ENCODE assay signal across 17 cellular contexts in genomic region chr3:158430968-158431367, GRCh38.
"Had no signal": no experiment of that assay in that cellular context is flagged by ENCODE, and none has a peak within 500 bp of the region (broad histone marks: within the 10 kb centered on the region; RNA-seq: fewer than 3 reads in every experiment).

No MANE protein-coding gene starts in this region.

- ATAC-seq: activated CD8-positive, alpha-beta T cell treated with anti-CD3 and anti-CD28 coated beads, Interleukin-2, amount 10 ng/mL, durations not matched to agents 7 days and 5 days; activated T-cell treated with anti-CD3 and anti-CD28 coated beads, Interleukin-2, amount 50 U/mL, for 72 hours; natural killer cell treated with Interleukin-12 subunit alpha and Interleukin-12 subunit beta and Interleukin-15 and Interleukin-18, amount 100 ng/mL, for 72 hours; right cardiac atrium; stimulated activated naive CD8-positive, alpha-beta T cell treated with anti-CD3 and anti-CD28 coated beads, Interleukin-15, Interleukin-2, amounts not matched to agents 100 U/mL and 50 U/mL, for 24 hours had no signal

- H3K4me1 ChIP-seq: esophagus muscularis mucosa, transverse colon, vagina had no signal

- H3K4me3 ChIP-seq: esophagus muscularis mucosa, transverse colon, vagina had no signal

- H3K27me3 ChIP-seq: esophagus muscularis mucosa, transverse colon, vagina had no signal

- DNase-seq: activated CD4-positive, alpha-beta T cell treated with anti-CD3 and anti-CD28 coated beads, Interleukin-2, amount 10 ng/mL, durations not matched to agents 24 days and 14 days; activated CD4-positive, CD25-positive, alpha-beta regulatory T cell; activated CD8-positive, alpha-beta memory T cell treated with anti-CD3 and anti-CD28 coated beads, Interleukin-2, amount 50 U/mL, for 48 hours; activated CD8-positive, alpha-beta T cell treated with anti-CD3 and anti-CD28 coated beads, Interleukin-2, amount 10 ng/mL, durations not matched to agents 7 days and 5 days; activated naive CD8-positive, alpha-beta T cell treated with anti-CD3 and anti-CD28 coated beads, Interleukin-2, amount 10 ng/mL, durations not matched to agents 7 days and 5 days; activated T-cell treated with anti-CD3 and anti-CD28 coated beads, Interleukin-2, amount 50 U/mL, for 72 hours; glutamatergic neuron; hypothalamus; right cardiac atrium; small intestine; stimulated activated CD4-positive, alpha-beta T cell treated with anti-CD3 and anti-CD28 coated beads, Interleukin-4, amount 100 ng/mL, for 4 hours; stimulated activated CD8-positive, alpha-beta memory T cell treated with anti-CD3 and anti-CD28 coated beads, Interleukin-4, amount 100 ng/mL, for 48 hours; stimulated activated naive CD8-positive, alpha-beta T cell treated with anti-CD3 and anti-CD28 coated beads, Interleukin-15, Interleukin-2, amounts not matched to agents 100 U/mL and 50 U/mL, for 24 hours; transverse colon had no signal

- H3K9me3 ChIP-seq: esophagus muscularis mucosa, transverse colon, vagina had no signal

- H3K36me3 ChIP-seq: esophagus muscularis mucosa, transverse colon, vagina had no signal

- H3K27ac ChIP-seq: esophagus muscularis mucosa, transverse colon, vagina had no signal
